22 cellular contexts compared by ENCODE assay signal in genomic region chr21:41635874-41636273, GRCh38.
"Had no signal": no experiment of that assay in that cellular context is flagged by ENCODE, and none has a peak within 500 bp of the region (broad histone marks: within the 10 kb centered on the region; RNA-seq: fewer than 3 reads in every experiment).

No MANE protein-coding gene starts in this region.

- H3K36me3 ChIP-seq: gastrocnemius medialis, neutrophil, spleen, tibial nerve, upper lobe of right lung, vagina had no signal

- DNase-seq: dorsolateral prefrontal cortex; effector CD8-positive, alpha-beta T cell; gastrocnemius medialis; glutamatergic neuron; islet precursor cell; mucosa of descending colon; naive thymus-derived CD8-positive, alpha-beta T cell; posterior cingulate gyrus; spleen; stimulated activated CD4-positive, alpha-beta T cell treated with anti-CD3 and anti-CD28 coated beads, Interleukin-15, amount 100 ng/mL, for 24 hours; stimulated activated CD4-positive, alpha-beta T cell treated with anti-CD3 and anti-CD28 coated beads, Interleukin-1b, Interleukin-23, amount 100 ng/mL, for 48 hours; stimulated activated CD4-positive, alpha-beta T cell treated with anti-CD3 and anti-CD28 coated beads, Interleukin-4, amount 100 ng/mL, for 4 hours; stimulated activated naive B cell treated with anti-CD40 and anti-IgM and Interleukin-4, amounts not matched to agents 10 μg/mL and 1 μg/mL and 100 μg/mL, for 72 hours; stimulated activated naive CD8-positive, alpha-beta T cell treated with anti-CD3 and anti-CD28 coated beads, Interleukin-15, amount 100 ng/mL, for 72 hours; testis had no signal

- H3K4me1 ChIP-seq: gastrocnemius medialis, spleen, testis had no signal

- H3K4me3 Mint-ChIP-seq: naive thymus-derived CD8-positive, alpha-beta T cell; stimulated activated naive B cell treated with anti-CD40 and anti-IgM and Interleukin-4, amounts not matched to agents 10 μg/mL and 1 μg/mL and 100 μg/mL, for 72 hours; stimulated activated naive CD8-positive, alpha-beta T cell treated with anti-CD3 and anti-CD28 coated beads, Interleukin-15, amount 100 ng/mL, for 72 hours had no signal

- H3K4me1 Mint-ChIP-seq: stimulated activated naive B cell treated with anti-CD40 and anti-IgM and Interleukin-4, amounts not matched to agents 10 μg/mL and 1 μg/mL and 100 μg/mL, for 72 hours; stimulated activated naive CD8-positive, alpha-beta T cell treated with anti-CD3 and anti-CD28 coated beads, Interleukin-15, amount 100 ng/mL, for 72 hours had no signal

- H3K36me3 Mint-ChIP-seq: naive thymus-derived CD8-positive, alpha-beta T cell; stimulated activated naive B cell treated with anti-CD40 and anti-IgM and Interleukin-4, amounts not matched to agents 10 μg/mL and 1 μg/mL and 100 μg/mL, for 72 hours had no signal

- H3K9me3 ChIP-seq: gastrocnemius medialis, mucosa of descending colon, neutrophil, testis, upper lobe of right lung, vagina had no signal

- ATAC-seq: esophagus mucosa; gastrocnemius medialis; left lobe of liver; mucosa of descending colon; naive thymus-derived CD8-positive, alpha-beta T cell; sciatic nerve; stimulated activated naive B cell treated with anti-CD40 and anti-IgM and Interleukin-4, amounts not matched to agents 10 μg/mL and 1 μg/mL and 100 μg/mL, for 72 hours; stimulated activated naive CD8-positive, alpha-beta T cell treated with anti-CD3 and anti-CD28 coated beads, Interleukin-15, amount 100 ng/mL, for 72 hours; upper lobe of right lung had no signal

- H3K27ac Mint-ChIP-seq: stimulated activated naive B cell treated with anti-CD40 and anti-IgM and Interleukin-4, amounts not matched to agents 10 μg/mL and 1 μg/mL and 100 μg/mL, for 72 hours; stimulated activated naive CD8-positive, alpha-beta T cell treated with anti-CD3 and anti-CD28 coated beads, Interleukin-15, amount 100 ng/mL, for 72 hours had no signal

- H3K27ac ChIP-seq: dorsolateral prefrontal cortex, gastrocnemius medialis, neutrophil, spleen, testis, tibial nerve, upper lobe of right lung, vagina had no signal

- H3K27me3 ChIP-seq: dorsolateral prefrontal cortex, gastrocnemius medialis, testis, tibial nerve, upper lobe of right lung, vagina had no signal

- H3K27me3 Mint-ChIP-seq: stimulated activated naive CD8-positive, alpha-beta T cell treated with anti-CD3 and anti-CD28 coated beads, Interleukin-15, amount 100 ng/mL, for 72 hours had no signal

- H3K4me3 ChIP-seq: dorsolateral prefrontal cortex, gastrocnemius medialis, mucosa of descending colon, spleen, testis, tibial nerve, upper lobe of right lung, vagina had no signal
